1 cellular context compared by ENCODE assay signal in genomic region chr2:119488245-119489182, GRCh38.
TF ChIP-seq lines count a peak whose summit lies in the region.

No MANE protein-coding gene starts in this region.

TF ChIP-seq in GM12878, 131 proteins besides CTCF, POLR2A, EP300 and RAD21:
- no peak for TF ChIP-seq TCF3 (IDR thresholded peaks at IDR 0.05; ENCODE audit: borderline replicate concordance, insufficient read depth, low read depth, low read length)
- no peak for TF ChIP-seq BHLHE40 (IDR thresholded peaks at IDR 0.05; ENCODE audit: borderline replicate concordance in 1 of 2, low read depth in 2 of 2, low read length in 1 of 2)
- TF ChIP-seq JUND (IDR thresholded peaks at IDR 0.05; ENCODE audit: low read depth, low read length) = no peak
- TF ChIP-seq E2F4 (IDR thresholded peaks at IDR 0.05; ENCODE audit: low read depth, low read length) = no peak
- TF ChIP-seq SMC3 (IDR thresholded peaks at IDR 0.05; ENCODE audit: borderline replicate concordance, low read length) = no peak
- no peak for TF ChIP-seq IKZF2 (IDR thresholded peaks at IDR 0.05)
- TF ChIP-seq ZNF24 (IDR thresholded peaks at IDR 0.05) = no peak
- TF ChIP-seq CHD2 (IDR thresholded peaks at IDR 0.05; ENCODE audit: borderline replicate concordance, low read depth, low read length) = no peak
- TF ChIP-seq SREBF1 (IDR thresholded peaks at IDR 0.05; ENCODE audit: low read length) = no peak
- TF ChIP-seq TARDBP (IDR thresholded peaks at IDR 0.05; ENCODE audit: borderline replicate concordance) = no peak
